In genomic region chr19:51784922-51785690, GRCh38 we compare ENCODE assay signal across 10 cellular contexts. TPM values are rescaled to one million over a fixed set of nuclear protein-coding genes. Genes with fewer than 3 reads are reported as not detected.
DNase-seq lines count a peak whose midpoint lies in the region; ATAC-seq and TF ChIP-seq lines count a peak whose summit lies in the region.
"Had no signal": no experiment of that assay in that cellular context is flagged by ENCODE, and none has a peak within 500 bp of the region (broad histone marks: within the 10 kb centered on the region; RNA-seq: fewer than 3 reads in every experiment).

No MANE protein-coding gene starts in this region.

- H3K9me3 ChIP-seq in right lobe of liver (no peaks in the 10 kb centered on the region), subcutaneous abdominal adipose tissue (ENCODE audit: control insufficient read depth in 5 of 5, low read length in 5 of 5) (no peaks in the 10 kb centered on the region)

- H3K27me3 ChIP-seq in right lobe of liver (no peaks in the 10 kb centered on the region), subcutaneous abdominal adipose tissue (ENCODE audit: control insufficient read depth in 5 of 5, insufficient read depth in 4 of 5, low read length in 5 of 5) (peaks cover 0 to 12% (median 6%) of the 10 kb centered on the region in 5 donors)

- H3K4me1 Mint-ChIP-seq in glutamatergic neuron (ENCODE audit: low read depth, unreplicated experiment): no peaks in the 10 kb centered on the region

- 47% methylated on average over 6 of the region's 6 CpGs for WGBS in right lobe of liver (ENCODE audit: insufficient coverage, low coverage, low lambda C conversion rate, missing lambda C conversion rate)

- no peaks in the 10 kb centered on the region for H3K27me3 Mint-ChIP-seq in glutamatergic neuron (ENCODE audit: unreplicated experiment)

- H3K4me3 ChIP-seq in right lobe of liver (no peak overlapping the region), subcutaneous abdominal adipose tissue (ENCODE audit: low read depth in 1 of 5, low read length in 5 of 5) (peak overlapping the region in 1 of 5 donors; percentile 33)

- H3K9ac ChIP-seq in subcutaneous abdominal adipose tissue (ENCODE audit: low read length in 5 of 5): no peak overlapping the region

- H3K4me3 Mint-ChIP-seq in glutamatergic neuron (ENCODE audit: unreplicated experiment): no peak overlapping the region

- DNase-seq in NK-92 treated with Interleukin-12 subunit alpha and Interleukin-12 subunit beta, amount 100 ng/mL, for 24 hours (lab: John Stamatoyannopoulos, UW): peak; percentile 13
- DNase-seq in NK-92 (lab: John Stamatoyannopoulos, UW; ENCODE audit: unreplicated experiment): no peak
- peak; percentile 65 to 73 for DNase-seq in activated T-cell treated with anti-CD3 and anti-CD28 coated beads, Interleukin-2, amount 50 U/mL, for 48 hours
- peak in 1 of 3 donors; percentile 35 for DNase-seq in right lobe of liver
- DNase-seq in glutamatergic neuron: no peak
- DNase-seq in NCI-H510A treated with DMSO at 0.1 percent for 48 hours (lab: John Stamatoyannopoulos, UW): no peak

- H3K36me3 ChIP-seq in right lobe of liver (no peaks in the 10 kb centered on the region), subcutaneous abdominal adipose tissue (ENCODE audit: control insufficient read depth in 5 of 5, insufficient read depth in 5 of 5, low read length in 5 of 5) (no peaks in the 10 kb centered on the region)

- TF ChIP-seq CTCF in right lobe of liver (IDR thresholded peaks at IDR 0.05): no peak
- TF ChIP-seq CTCF in glutamatergic neuron (IDR thresholded peaks at IDR 0.05; ENCODE audit: partially characterized antibody, unreplicated experiment): no peak

- intact Hi-C loops in right lobe of liver (cut with DNase I): no loop called here

- no peaks in the 10 kb centered on the region for H3K9me3 Mint-ChIP-seq in glutamatergic neuron (ENCODE audit: unreplicated experiment)

- ATAC-seq in right lobe of liver (peak; percentile 29 to 67 (median 51)), HG03025 (IDR thresholded peaks at IDR 0.05; ENCODE audit: low FRiP score, unreplicated experiment) (no peak)

- no peak overlapping the region for H3K27ac Mint-ChIP-seq in glutamatergic neuron (ENCODE audit: unreplicated experiment)

- no peaks in the 10 kb centered on the region for H3K36me3 Mint-ChIP-seq in glutamatergic neuron (ENCODE audit: unreplicated experiment)

- no peaks in the 10 kb centered on the region for H3K4me1 ChIP-seq in right lobe of liver
- H3K4me1 ChIP-seq in subcutaneous abdominal adipose tissue (ENCODE audit: control insufficient read depth in 5 of 5, insufficient read depth in 5 of 5, low read length in 5 of 5): peaks cover 0 to 25% (median 4%) of the 10 kb centered on the region in 5 donors

- H3K27ac ChIP-seq in right lobe of liver (peak overlapping the region in 1 of 3 donors; percentile 33), subcutaneous abdominal adipose tissue (ENCODE audit: low read depth, low read length) (peak overlapping the region; percentile 19)
- H3K27ac ChIP-seq: 22Rv1 had no signal

- TF ChIP-seq POLR2A in right lobe of liver (IDR thresholded peaks at IDR 0.05): peak; percentile 27

RNA-seq across cellular contexts. Expression of gene FPR3, which starts 9.9 kb away (rescaled TPM):
- total RNA-seq in right lobe of liver (10 to 100 TPM in 1 of 6 experiments, 1 to 10 TPM in 5; 2.2 to 13.9 (median 4.6) TPM), glutamatergic neuron (ENCODE audit: unreplicated experiment) (not detected)
- total RNA-seq: NCI-H460 had no signal

RNA-seq across cellular contexts. Expression of gene FPR2, which starts 24.1 kb away (rescaled TPM):
- 1 to 10 TPM in 3 of 6 experiments, under 1 TPM in 3; 0.75 to 1.6 (median 1.1) TPM for total RNA-seq in right lobe of liver
- total RNA-seq in glutamatergic neuron (ENCODE audit: unreplicated experiment): not detected
- total RNA-seq: NCI-H460 had no signal

RNA-seq across cellular contexts. Expression of gene FPR1, which starts 33.4 kb away (rescaled TPM):
- total RNA-seq in right lobe of liver: 1 to 10 TPM; 1.1 to 9.0 (median 5.2) TPM
- total RNA-seq in glutamatergic neuron (ENCODE audit: unreplicated experiment): not detected
- total RNA-seq: NCI-H460 had no signal

Comparison
In these comparisons a context has a peak if more than half of its experiments do, and no peak if none do; other contexts are left out.
1. DNase-seq: peak in NK-92 treated with Interleukin-12 subunit alpha and Interleukin-12 subunit beta, amount 100 ng/mL, for 24 hours (single experiment) and activated T-cell treated with anti-CD3 and anti-CD28 coated beads, Interleukin-2, amount 50 U/mL, for 48 hours (2 of 2); none in NK-92 (single experiment), glutamatergic neuron (single experiment) and NCI-H510A treated with DMSO at 0.1 percent for 48 hours (single experiment).